1 cellular context compared by ENCODE assay signal in genomic region chr20:38962044-38962897, GRCh38.
TF ChIP-seq lines count a peak whose summit lies in the region.

Gene DHX35, plus strand, starts transcription at chr20:38962344. Its CDS starts 24 bp downstream, at chr20:38962368.

TF ChIP-seq in WTC11, 78 proteins besides CTCF, POLR2A, EP300 and RAD21 (continued from another document and continues in another):
- TF ChIP-seq ZNF281 (CRISPR knock-in tag; IDR thresholded peaks at IDR 0.05) = 0 out of 2 replicates have a peak, but pooled peaks have one; percentile 11
- TF ChIP-seq GRHL2 (CRISPR knock-in tag; IDR thresholded peaks at IDR 0.05; ENCODE audit: insufficient replicate concordance, severe bottlenecking) = no peak
- peak; percentile 65 for TF ChIP-seq ZNF263 (CRISPR knock-in tag; IDR thresholded peaks at IDR 0.05; ENCODE audit: low read depth)
- TF ChIP-seq ARID4B (CRISPR knock-in tag; IDR thresholded peaks at IDR 0.05; ENCODE audit: borderline replicate concordance) = peak; percentile 66; the same call in 1 of the 2 replicates
- TF ChIP-seq USF1 (CRISPR knock-in tag; IDR thresholded peaks at IDR 0.05) = peak; percentile 100
- TF ChIP-seq NFYB (CRISPR knock-in tag; conservative IDR thresholded peaks at IDR 0.05; ENCODE audit: low read depth) = no peak; the same call in 1 of the 2 replicates
- TF ChIP-seq CREB1 (CRISPR knock-in tag; IDR thresholded peaks at IDR 0.05) = peak; percentile 34; the same call in 1 of the 2 replicates
- 0 out of 2 replicates have a peak, but pooled peaks have one; percentile 62 for TF ChIP-seq E2F1 (CRISPR knock-in tag; IDR thresholded peaks at IDR 0.05)
- no peak for TF ChIP-seq ZBTB21 (CRISPR knock-in tag; IDR thresholded peaks at IDR 0.05; ENCODE audit: borderline replicate concordance)
- peak; percentile 57; the same call in 1 of the 2 replicates for TF ChIP-seq NR1H2 (CRISPR knock-in tag; IDR thresholded peaks at IDR 0.05)
- TF ChIP-seq SP1 (CRISPR knock-in tag; conservative IDR thresholded peaks at IDR 0.05) = peak; percentile 97
- TF ChIP-seq TCF7 (CRISPR knock-in tag; IDR thresholded peaks at IDR 0.05; ENCODE audit: low read depth) = no peak; the same call in 1 of the 2 replicates
- 0 out of 2 replicates have a peak, but pooled peaks have one; percentile 62 for TF ChIP-seq E2F4 (CRISPR knock-in tag; IDR thresholded peaks at IDR 0.05; ENCODE audit: borderline replicate concordance, low read depth)
- peak; percentile 61; the same call in 1 of the 2 replicates for TF ChIP-seq FOXP4 (CRISPR knock-in tag; IDR thresholded peaks at IDR 0.05)
- no peak for TF ChIP-seq ZNF425 (CRISPR knock-in tag; conservative IDR thresholded peaks at IDR 0.05)
- TF ChIP-seq PREB (CRISPR knock-in tag; IDR thresholded peaks at IDR 0.05; ENCODE audit: borderline replicate concordance) = 0 out of 2 replicates have a peak, but pooled peaks have one; percentile 84
- TF ChIP-seq TP53 (CRISPR knock-in tag; IDR thresholded peaks at IDR 0.05) = no peak
- no peak for TF ChIP-seq ZSCAN18 (CRISPR knock-in tag; IDR thresholded peaks at IDR 0.05)
- no peak for TF ChIP-seq ZNF416 (CRISPR knock-in tag; IDR thresholded peaks at IDR 0.05)
- TF ChIP-seq ATF2 (CRISPR knock-in tag; IDR thresholded peaks at IDR 0.05; ENCODE audit: borderline replicate concordance, low read depth) = no peak
- peak; percentile 23 for TF ChIP-seq TEAD1 (CRISPR knock-in tag; IDR thresholded peaks at IDR 0.05)
- peak; percentile 57; the same call in 1 of the 2 replicates for TF ChIP-seq MYBL2 (CRISPR knock-in tag; IDR thresholded peaks at IDR 0.05)
- no peak for TF ChIP-seq IRF2 (CRISPR knock-in tag; IDR thresholded peaks at IDR 0.05; ENCODE audit: borderline replicate concordance, low read depth)
- TF ChIP-seq JUN (CRISPR knock-in tag; IDR thresholded peaks at IDR 0.05) = 0 out of 2 replicates have a peak, but pooled peaks have one; percentile 56
- no peak for TF ChIP-seq ATF3 (CRISPR knock-in tag; conservative IDR thresholded peaks at IDR 0.05)
- peak; percentile 65 for TF ChIP-seq CREM (CRISPR knock-in tag; IDR thresholded peaks at IDR 0.05)
- no peak for TF ChIP-seq RELA (CRISPR knock-in tag; IDR thresholded peaks at IDR 0.05; ENCODE audit: borderline replicate concordance)
- TF ChIP-seq FOXK1 (CRISPR knock-in tag; IDR thresholded peaks at IDR 0.05) = peak; percentile 41; the same call in 1 of the 2 replicates
- TF ChIP-seq E2F5 (CRISPR knock-in tag; IDR thresholded peaks at IDR 0.05) = peak; percentile 88
- TF ChIP-seq SMAD3 (CRISPR knock-in tag; IDR thresholded peaks at IDR 0.05; ENCODE audit: borderline replicate concordance) = peak; percentile 66; the same call in 1 of the 2 replicates
- peak; percentile 100 for TF ChIP-seq USF2 (CRISPR knock-in tag; IDR thresholded peaks at IDR 0.05)
- TF ChIP-seq NR2C2 (CRISPR knock-in tag; IDR thresholded peaks at IDR 0.05) = peak; percentile 86
